ENCODE assay signal across 1 cellular context in the genomic region with DNA sequence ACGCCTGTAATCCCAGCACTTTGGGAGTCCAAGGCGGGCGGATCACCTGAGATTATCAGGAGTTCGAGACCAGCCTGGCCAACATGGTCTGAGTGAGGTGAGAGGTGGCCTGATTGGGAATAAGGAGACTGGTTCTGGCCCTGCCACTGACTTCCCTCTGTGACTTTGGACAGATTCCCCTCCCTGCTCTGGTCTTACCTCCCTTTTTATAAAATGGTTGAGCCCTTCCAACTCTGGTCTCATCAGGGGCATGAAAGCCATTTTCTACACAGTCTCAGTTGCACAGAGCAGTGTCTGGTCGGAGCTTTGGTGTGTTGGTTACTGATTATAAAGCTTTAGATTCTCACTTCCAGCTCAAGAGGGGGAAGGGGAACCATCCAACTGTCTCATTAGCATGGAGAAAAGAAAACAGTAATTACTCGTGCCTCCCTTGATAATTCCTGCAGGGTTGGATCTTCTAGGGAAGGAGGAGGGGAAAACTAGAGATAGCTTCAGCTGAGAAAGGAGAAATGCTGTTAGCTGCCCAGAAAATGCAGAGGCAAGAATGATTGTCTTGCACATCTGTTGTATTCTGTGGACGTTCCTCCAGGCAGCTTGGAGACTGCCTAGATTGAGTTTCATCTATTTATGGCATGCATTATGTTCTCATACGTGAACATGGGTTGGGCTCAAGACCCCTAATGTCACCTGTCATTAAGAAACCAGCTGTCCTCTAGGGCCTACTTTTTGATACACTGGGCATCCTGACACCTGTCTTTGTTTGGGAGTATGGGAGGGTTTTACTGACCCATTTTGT.
TF ChIP-seq lines count a peak whose summit lies in the region.

No MANE protein-coding gene starts in this region.

TF ChIP-seq in GM23338, 12 proteins besides CTCF, POLR2A, EP300 and RAD21:
- TF ChIP-seq, protein P1, sequence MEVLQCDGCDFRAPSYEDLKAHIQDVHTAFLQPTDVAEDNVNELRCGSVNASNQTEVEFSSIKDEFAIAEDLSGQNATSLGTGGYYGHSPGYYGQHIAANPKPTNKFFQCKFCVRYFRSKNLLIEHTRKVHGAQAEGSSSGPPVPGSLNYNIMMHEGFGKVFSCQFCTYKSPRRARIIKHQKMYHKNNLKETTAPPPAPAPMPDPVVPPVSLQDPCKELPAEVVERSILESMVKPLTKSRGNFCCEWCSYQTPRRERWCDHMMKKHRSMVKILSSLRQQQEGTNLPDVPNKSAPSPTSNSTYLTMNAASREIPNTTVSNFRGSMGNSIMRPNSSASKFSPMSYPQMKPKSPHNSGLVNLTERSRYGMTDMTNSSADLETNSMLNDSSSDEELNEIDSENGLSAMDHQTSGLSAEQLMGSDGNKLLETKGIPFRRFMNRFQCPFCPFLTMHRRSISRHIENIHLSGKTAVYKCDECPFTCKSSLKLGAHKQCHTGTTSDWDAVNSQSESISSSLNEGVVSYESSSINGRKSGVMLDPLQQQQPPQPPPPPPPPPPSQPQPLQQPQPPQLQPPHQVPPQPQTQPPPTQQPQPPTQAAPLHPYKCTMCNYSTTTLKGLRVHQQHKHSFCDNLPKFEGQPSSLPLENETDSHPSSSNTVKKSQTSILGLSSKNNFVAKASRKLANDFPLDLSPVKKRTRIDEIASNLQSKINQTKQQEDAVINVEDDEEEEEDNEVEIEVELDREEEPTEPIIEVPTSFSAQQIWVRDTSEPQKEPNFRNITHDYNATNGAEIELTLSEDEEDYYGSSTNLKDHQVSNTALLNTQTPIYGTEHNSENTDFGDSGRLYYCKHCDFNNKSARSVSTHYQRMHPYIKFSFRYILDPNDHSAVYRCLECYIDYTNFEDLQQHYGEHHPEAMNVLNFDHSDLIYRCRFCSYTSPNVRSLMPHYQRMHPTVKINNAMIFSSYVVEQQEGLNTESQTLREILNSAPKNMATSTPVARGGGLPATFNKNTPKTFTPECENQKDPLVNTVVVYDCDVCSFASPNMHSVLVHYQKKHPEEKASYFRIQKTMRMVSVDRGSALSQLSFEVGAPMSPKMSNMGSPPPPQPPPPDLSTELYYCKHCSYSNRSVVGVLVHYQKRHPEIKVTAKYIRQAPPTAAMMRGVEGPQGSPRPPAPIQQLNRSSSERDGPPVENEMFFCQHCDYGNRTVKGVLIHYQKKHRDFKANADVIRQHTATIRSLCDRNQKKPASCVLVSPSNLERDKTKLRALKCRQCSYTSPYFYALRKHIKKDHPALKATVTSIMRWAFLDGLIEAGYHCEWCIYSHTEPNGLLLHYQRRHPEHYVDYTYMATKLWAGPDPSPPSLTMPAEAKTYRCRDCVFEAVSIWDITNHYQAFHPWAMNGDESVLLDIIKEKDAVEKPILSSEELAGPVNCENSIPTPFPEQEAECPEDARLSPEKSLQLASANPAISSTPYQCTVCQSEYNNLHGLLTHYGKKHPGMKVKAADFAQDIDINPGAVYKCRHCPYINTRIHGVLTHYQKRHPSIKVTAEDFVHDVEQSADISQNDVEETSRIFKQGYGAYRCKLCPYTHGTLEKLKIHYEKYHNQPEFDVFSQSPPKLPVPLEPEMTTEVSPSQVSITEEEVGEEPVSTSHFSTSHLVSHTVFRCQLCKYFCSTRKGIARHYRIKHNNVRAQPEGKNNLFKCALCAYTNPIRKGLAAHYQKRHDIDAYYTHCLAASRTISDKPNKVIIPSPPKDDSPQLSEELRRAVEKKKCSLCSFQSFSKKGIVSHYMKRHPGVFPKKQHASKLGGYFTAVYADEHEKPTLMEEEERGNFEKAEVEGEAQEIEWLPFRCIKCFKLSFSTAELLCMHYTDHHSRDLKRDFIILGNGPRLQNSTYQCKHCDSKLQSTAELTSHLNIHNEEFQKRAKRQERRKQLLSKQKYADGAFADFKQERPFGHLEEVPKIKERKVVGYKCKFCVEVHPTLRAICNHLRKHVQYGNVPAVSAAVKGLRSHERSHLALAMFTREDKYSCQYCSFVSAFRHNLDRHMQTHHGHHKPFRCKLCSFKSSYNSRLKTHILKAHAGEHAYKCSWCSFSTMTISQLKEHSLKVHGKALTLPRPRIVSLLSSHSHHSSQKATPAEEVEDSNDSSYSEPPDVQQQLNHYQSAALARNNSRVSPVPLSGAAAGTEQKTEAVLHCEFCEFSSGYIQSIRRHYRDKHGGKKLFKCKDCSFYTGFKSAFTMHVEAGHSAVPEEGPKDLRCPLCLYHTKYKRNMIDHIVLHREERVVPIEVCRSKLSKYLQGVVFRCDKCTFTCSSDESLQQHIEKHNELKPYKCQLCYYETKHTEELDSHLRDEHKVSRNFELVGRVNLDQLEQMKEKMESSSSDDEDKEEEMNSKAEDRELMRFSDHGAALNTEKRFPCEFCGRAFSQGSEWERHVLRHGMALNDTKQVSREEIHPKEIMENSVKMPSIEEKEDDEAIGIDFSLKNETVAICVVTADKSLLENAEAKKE (CRISPR knock-in tag; IDR thresholded peaks at IDR 0.05) = no peak
- TF ChIP-seq EZH2phosphoT487 (IDR thresholded peaks at IDR 0.05; ENCODE audit: unreplicated experiment) = no peak
- TF ChIP-seq CREB1 (CRISPR knock-in tag; IDR thresholded peaks at IDR 0.05; ENCODE audit: low read depth) = no peak
